In the genomic region with DNA sequence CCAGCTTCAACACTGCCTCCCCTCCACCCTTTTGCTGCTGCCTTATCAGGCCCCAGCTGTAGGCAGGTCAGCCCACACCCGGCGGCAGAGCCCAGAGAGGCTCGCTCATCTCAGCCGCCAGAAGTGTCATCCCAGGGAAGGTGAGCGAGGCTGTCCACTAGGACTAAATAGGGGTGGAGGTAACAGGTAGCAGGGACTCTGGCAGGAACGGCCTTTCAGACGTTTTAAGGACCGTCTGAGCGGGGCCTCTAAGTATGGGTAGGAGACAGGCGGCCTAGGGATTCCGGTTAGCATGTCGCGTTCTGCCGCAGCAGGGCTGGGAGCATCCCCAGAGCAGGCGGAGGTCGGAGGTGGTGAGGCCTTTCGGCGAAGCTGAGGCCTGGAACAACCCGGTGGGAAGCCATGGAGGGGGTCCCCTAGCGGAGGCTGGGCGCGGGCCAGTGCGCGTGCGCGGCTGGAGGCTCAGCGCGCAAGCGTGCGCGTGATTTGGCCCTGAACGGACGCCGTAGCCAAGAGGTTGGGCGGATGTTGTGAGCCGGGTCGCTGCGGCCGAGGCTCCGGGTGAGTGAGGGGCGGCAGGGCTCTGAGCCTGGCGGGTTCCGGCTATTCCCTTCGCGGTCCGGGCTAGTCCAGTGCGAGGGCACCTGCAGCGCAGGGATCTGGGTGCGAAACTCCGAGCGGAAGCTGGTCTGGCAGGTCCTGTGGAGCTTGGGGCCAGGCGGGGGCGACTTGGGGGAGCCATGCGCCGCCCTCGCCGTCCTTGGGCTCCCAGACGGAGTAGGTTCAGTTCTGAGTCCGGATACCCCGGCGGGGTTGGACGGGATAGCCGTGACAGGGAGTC, we compare ENCODE assay signal across 8 cellular contexts. TPM values are rescaled to one million over a fixed set of nuclear protein-coding genes. Genes with fewer than 3 reads are reported as not detected.
DNase-seq lines count a peak whose midpoint lies in the region; ATAC-seq and TF ChIP-seq lines count a peak whose summit lies in the region.

A gene (minus strand): TSS at position 429 of the 841 bp plus-strand sequence. CDS start 783 bp downstream, outside the sequence.
A gene (plus strand): TSS at position 512 of the 841 bp plus-strand sequence. CDS start 1,609 bp downstream, outside the sequence.

- H3K27me3 Mint-ChIP-seq in CD8-positive, alpha-beta T cell (ENCODE audit: low read depth) = no peaks in the 10 kb centered on the region
- H3K27me3 Mint-ChIP-seq in activated T-cell treated with anti-CD3 and anti-CD28 coated beads, Interleukin-2, amount 50 U/mL, for 72 hours (ENCODE audit: low read depth) = no peaks in the 10 kb centered on the region

- peak within 1 kb of the TSS; percentile 95 for H3K4me3 Mint-ChIP-seq in CD8-positive, alpha-beta T cell
- peak within 1 kb of the TSS; percentile 98 to 99 for H3K4me3 Mint-ChIP-seq in activated T-cell treated with anti-CD3 and anti-CD28 coated beads, Interleukin-2, amount 50 U/mL, for 72 hours

- H3K4me1 Mint-ChIP-seq in CD8-positive, alpha-beta T cell (ENCODE audit: low read depth) = peaks cover 45% of the 10 kb centered on the region
- peaks cover 32% of the 10 kb centered on the region for H3K4me1 Mint-ChIP-seq in activated T-cell treated with anti-CD3 and anti-CD28 coated beads, Interleukin-2, amount 50 U/mL, for 72 hours (ENCODE audit: low read depth)

- peak within 1 kb of the TSS; percentile 58 for H3K4ac ChIP-seq in neuronal stem cell (ENCODE audit: low read length)

- no peak for TF ChIP-seq CTCF in CD8-positive, alpha-beta T cell (IDR thresholded peaks at IDR 0.05)
- peak; percentile 34 for TF ChIP-seq CTCF in fibroblast of villous mesenchyme (IDR thresholded peaks at IDR 0.05; ENCODE audit: insufficient read depth, low read depth, low read length)

- peak within 1 kb of the TSS; percentile 82 for H2BK5ac ChIP-seq in neuronal stem cell (ENCODE audit: low read length)

- peaks cover 6% of the 10 kb centered on the region for H3K79me1 ChIP-seq in neuronal stem cell (ENCODE audit: low read depth, low read length)

- no peaks in the 10 kb centered on the region for H3K9me3 Mint-ChIP-seq in CD8-positive, alpha-beta T cell
- no peaks in the 10 kb centered on the region for H3K9me3 Mint-ChIP-seq in activated T-cell treated with anti-CD3 and anti-CD28 coated beads, Interleukin-2, amount 50 U/mL, for 72 hours

- POLR2A ChIA-PET in CD8-positive, alpha-beta T cell (lab: Charles Lee) = no interaction called here

- H3K27me3 ChIP-seq in CD8-positive, alpha-beta T cell (ENCODE audit: insufficient read depth, low read length) = no peaks in the 10 kb centered on the region
- H3K27me3 ChIP-seq in neuronal stem cell (ENCODE audit: control insufficient read depth in 3 of 3, insufficient read depth in 3 of 3, low read depth in 1 of 3, low read length in 3 of 3) = peaks cover 0 to 3% (median 0%) of the 10 kb centered on the region in 3 experiments

- H3K4me3 ChIP-seq in CD8-positive, alpha-beta T cell (ENCODE audit: low read depth, low read length) = peak within 1 kb of the TSS; percentile 96
- H3K4me3 ChIP-seq in fibroblast of villous mesenchyme (ENCODE audit: low read depth, low read length) (peak within 1 kb of the TSS; percentile 95), neuronal stem cell (ENCODE audit: low read length in 2 of 2) (peak within 1 kb of the TSS; percentile 86 to 96)

- H3K4me1 ChIP-seq in CD8-positive, alpha-beta T cell (ENCODE audit: insufficient read depth, low read length) = peaks cover 22% of the 10 kb centered on the region
- peaks cover 4 to 6% of the 10 kb centered on the region in 2 donors for H3K4me1 ChIP-seq in neuronal stem cell (ENCODE audit: control insufficient read depth in 2 of 2, insufficient read depth in 1 of 2, low read depth in 1 of 2, low read length in 2 of 2)

- peak within 1 kb of the TSS; percentile 87 for H2BK12ac ChIP-seq in neuronal stem cell (ENCODE audit: low read length)

- intact Hi-C loops in CD8-positive, alpha-beta T cell (cut with DNase I, micrococcal nuclease) = loop anchor here (1.0 to 5.0 kb wide), 3 partner anchors 15 to 98 kb away; a partner anchor contains a TSS

- H3K36me3 Mint-ChIP-seq in CD8-positive, alpha-beta T cell = peaks cover 17% of the 10 kb centered on the region
- no peaks in the 10 kb centered on the region for H3K36me3 Mint-ChIP-seq in activated T-cell treated with anti-CD3 and anti-CD28 coated beads, Interleukin-2, amount 50 U/mL, for 72 hours (ENCODE audit: insufficient read depth in 2 of 2)

- H3K9ac ChIP-seq in neuronal stem cell (ENCODE audit: low read depth, low read length, poor library complexity) = peak within 1 kb of the TSS; percentile 99

- H2AK5ac ChIP-seq in neuronal stem cell (ENCODE audit: low read depth, low read length) = peak within 1 kb of the TSS; percentile 94

- H3K14ac ChIP-seq in neuronal stem cell (ENCODE audit: low read length) = peak within 1 kb of the TSS; percentile 92

- H2AFZ ChIP-seq in neuronal stem cell (ENCODE audit: low read length) = peak within 1 kb of the TSS; percentile 94

- peak; percentile 81 to 97 (median 92) for DNase-seq in CD8-positive, alpha-beta T cell
- DNase-seq in LoVo (ENCODE audit: low spot score) = peak; percentile 90
- peak; percentile 95 for DNase-seq in activated T-cell treated with anti-CD3 and anti-CD28 coated beads, Interleukin-2, amount 50 U/mL, for 72 hours
- DNase-seq in fibroblast of villous mesenchyme (ENCODE audit: low read depth) = peak; percentile 91
- peak; percentile 93 for DNase-seq in neuronal stem cell (ENCODE audit: low spot score)
- peak; percentile 92 for DNase-seq in superior temporal gyrus (ENCODE audit: extremely low spot score)
- no peak for DNase-seq in NOMO-1 treated with DMSO at 0.1 percent for 48 hours (lab: John Stamatoyannopoulos, UW; ENCODE audit: unreplicated experiment)

- H3K36me3 ChIP-seq in CD8-positive, alpha-beta T cell (ENCODE audit: insufficient read depth, low read length) = no peaks in the 10 kb centered on the region
- peaks cover 2 to 6% of the 10 kb centered on the region in 2 donors for H3K36me3 ChIP-seq in neuronal stem cell (replicated peaks in 1 of 2; ENCODE audit: control insufficient read depth in 2 of 2, insufficient read depth in 2 of 2, low read length in 2 of 2)

- no peak within 1 kb of the TSS for H4K91ac ChIP-seq in neuronal stem cell (ENCODE audit: low read depth, low read length, poor library complexity)

- peak within 1 kb of the TSS; percentile 76 for H2BK120ac ChIP-seq in neuronal stem cell (ENCODE audit: low read depth, low read length)

- peak; percentile 84 for ATAC-seq in CD8-positive, alpha-beta T cell
- peak; percentile 56 for ATAC-seq in GM21619 (IDR thresholded peaks at IDR 0.05; ENCODE audit: unreplicated experiment)
- peak; percentile 82 to 84 for ATAC-seq in activated T-cell treated with anti-CD3 and anti-CD28 coated beads, Interleukin-2, amount 50 U/mL, for 72 hours (replicated peaks in 1 of 2)

- H3K23ac ChIP-seq in neuronal stem cell (ENCODE audit: low read depth, low read length, poor library complexity) = peak within 1 kb of the TSS; percentile 85

- peak within 1 kb of the TSS; percentile 97 for H3K4me2 ChIP-seq in neuronal stem cell (ENCODE audit: insufficient read depth, low read length, poor library complexity, severe bottlenecking)

- H3K18ac ChIP-seq in neuronal stem cell (ENCODE audit: low read length) = peak within 1 kb of the TSS; percentile 98

- CTCF ChIA-PET in CD8-positive, alpha-beta T cell (lab: Charles Lee) = interaction anchor here (1.8 kb wide), 1 partner anchor 11 kb away, joined by 4 read pairs; no protein-coding TSS in a partner anchor

- H3K27ac ChIP-seq in CD8-positive, alpha-beta T cell (ENCODE audit: low read depth, low read length) = peak within 1 kb of the TSS; percentile 78
- H3K27ac ChIP-seq in neuronal stem cell (replicated peaks; ENCODE audit: low read length) = peak within 1 kb of the TSS; percentile 24

- H4K8ac ChIP-seq in neuronal stem cell (ENCODE audit: low read depth, low read length) = no peak within 1 kb of the TSS

- no peaks in the 10 kb centered on the region for H3K9me3 ChIP-seq in CD8-positive, alpha-beta T cell (ENCODE audit: low read length)
- no peaks in the 10 kb centered on the region for H3K9me3 ChIP-seq in neuronal stem cell (replicated peaks in 1 of 2; ENCODE audit: control insufficient read depth in 2 of 2, insufficient read depth in 1 of 2, low read depth in 1 of 2, low read length in 2 of 2)

- peak within 1 kb of the TSS; percentile 95 for H3K27ac Mint-ChIP-seq in CD8-positive, alpha-beta T cell
- H3K27ac Mint-ChIP-seq in activated T-cell treated with anti-CD3 and anti-CD28 coated beads, Interleukin-2, amount 50 U/mL, for 72 hours = peak within 1 kb of the TSS; percentile 97

- peak within 1 kb of the TSS; percentile 54 for H2BK15ac ChIP-seq in neuronal stem cell (ENCODE audit: low read length)

- no CpG with 5 or more reads among the region's 63 CpGs for WGBS in neuronal stem cell (ENCODE audit: extremely low coverage in 2 of 2, insufficient read length in 2 of 2, insufficient replicate concordance in 1 of 2), 2 donors

RNA-seq across cellular contexts. Expression of the first gene that starts in this region (rescaled TPM):
- total RNA-seq in CD8-positive, alpha-beta T cell = 1 to 10 TPM; 8.6 to 9.1 TPM
- total RNA-seq in activated T-cell treated with anti-CD3 and anti-CD28 coated beads, Interleukin-2, amount 50 U/mL, for 72 hours = 10 to 100 TPM; 27.9 to 29.8 TPM
- 1.7 and 5.2 TPM in 2 replicates for total RNA-seq in fibroblast of villous mesenchyme
- polyA plus RNA-seq in neuronal stem cell (2013, experiment 1 of 2) = 10.4 TPM
- polyA plus RNA-seq in neuronal stem cell (2013, experiment 2 of 2) = 11.3 TPM

RNA-seq across cellular contexts. Expression of the second gene that starts in this region (rescaled TPM):
- total RNA-seq in CD8-positive, alpha-beta T cell = 10 to 100 TPM; 23.7 to 27.0 TPM
- total RNA-seq in activated T-cell treated with anti-CD3 and anti-CD28 coated beads, Interleukin-2, amount 50 U/mL, for 72 hours = 10 to 100 TPM; 35.1 to 35.2 TPM
- total RNA-seq in fibroblast of villous mesenchyme = 25.8 and 31.5 TPM in 2 replicates
- polyA plus RNA-seq in neuronal stem cell (2013, experiment 1 of 2) = 21.9 TPM
- 20.9 TPM for polyA plus RNA-seq in neuronal stem cell (2013, experiment 2 of 2)
